Comparison of ENCODE assay signal across 8 cellular contexts in the genomic region with DNA sequence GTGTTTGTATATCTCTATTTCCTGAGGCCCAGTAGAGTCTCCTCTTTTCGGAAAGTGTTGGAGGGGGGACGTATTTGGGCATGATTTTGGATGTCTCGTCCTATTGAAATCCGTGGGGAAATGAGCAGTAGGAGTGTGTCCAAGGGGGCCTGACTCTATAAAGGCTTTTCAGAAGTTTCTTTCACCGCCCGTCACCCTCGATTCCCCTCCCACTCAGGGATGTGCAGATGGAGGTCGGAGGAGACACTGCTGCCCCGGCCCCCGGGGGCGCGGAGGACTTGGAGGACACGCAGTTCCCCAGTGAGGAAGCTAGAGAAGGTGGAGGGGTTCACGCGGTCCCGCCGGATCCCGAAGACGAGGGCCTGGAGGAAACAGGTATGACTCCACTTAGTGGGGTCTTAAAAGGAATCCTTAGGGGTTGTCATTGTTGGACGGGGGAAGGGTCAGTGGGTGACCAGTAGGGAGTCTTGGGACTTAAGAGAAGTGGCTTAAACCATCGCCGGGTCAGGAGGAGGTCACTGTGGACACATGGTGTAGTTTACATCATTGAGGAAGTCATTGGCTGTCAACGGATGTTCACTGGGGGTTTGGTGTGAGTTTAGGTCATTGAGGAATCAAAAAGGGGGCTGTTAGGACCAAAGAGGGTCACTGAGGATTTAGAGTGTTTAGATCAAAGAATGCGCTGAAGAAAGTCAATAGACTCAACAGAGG. TPM values are rescaled to one million over a fixed set of nuclear protein-coding genes. Genes with fewer than 3 reads are reported as not detected.
DNase-seq lines count a peak whose midpoint lies in the region; ATAC-seq, FAIRE-seq and TF ChIP-seq lines count a peak whose summit lies in the region.

No MANE protein-coding gene starts in this region.

- no peaks in the 10 kb centered on the region for H3K9me2 ChIP-seq in OCI-LY1 (ENCODE audit: low read depth, low read length)

- FAIRE-seq in A549 (lab: Jason Lieb, UNC) (no peak), keratinocyte (lab: Jason Lieb, UNC) (peak; percentile 13)

- DNase-seq in A549 (ENCODE audit: low read depth in 1 of 2, low spot score in 1 of 2) (peak in 1 of 2 experiments; percentile 47), ascending aorta (ENCODE audit: low spot score in 2 of 2) (no peak), keratinocyte (ENCODE audit: low read depth, low spot score) (no peak), NCI-H2107 treated with DMSO at 0.1 percent for 48 hours (lab: John Stamatoyannopoulos, UW; ENCODE audit: unreplicated experiment) (no peak)
- peak; percentile 19 for DNase-seq in stimulated activated CD8-positive, alpha-beta memory T cell treated with anti-CD3 and anti-CD28 coated beads, Interleukin-12 subunit alpha, Interleukin-12 subunit beta, amount 100 ng/mL, for 4 hours (ENCODE audit: low read depth)

- H3K4me1 ChIP-seq in A549 (peaks cover 14% of the 10 kb centered on the region; the same call in 2 of the 3 replicates), OCI-LY1 (ENCODE audit: insufficient read depth, low read length, severe bottlenecking) (peaks cover 20% of the 10 kb centered on the region), ascending aorta (peaks cover 0 to 11% of the 10 kb centered on the region in 2 donors), keratinocyte (ENCODE audit: control insufficient read depth, extremely low read depth, insufficient read depth, low read length) (peaks cover 10% of the 10 kb centered on the region)

- 2% methylated on average over 24 of the region's 24 CpGs for WGBS in A549 (ENCODE audit: missing lambda C conversion rate)

- H3K4me3 ChIP-seq in A549 (peak overlapping the region; percentile 94), OCI-LY1 (ENCODE audit: low read depth, low read length, poor library complexity, severe bottlenecking) (peak overlapping the region; percentile 94), ascending aorta (peak overlapping the region; percentile 63 to 72), keratinocyte (ENCODE audit: control insufficient read depth in 2 of 3, extremely low read depth in 1 of 3, insufficient read depth in 2 of 3, low read depth in 1 of 3, low read length in 3 of 3) (peak overlapping the region; percentile 70 to 93 (median 92))

- H3K9ac ChIP-seq in OCI-LY1 (ENCODE audit: low read length) (peak overlapping the region; percentile 94), keratinocyte (ENCODE audit: control insufficient read depth, extremely low read depth, insufficient read depth, low read length) (peak overlapping the region; percentile 86)

- H3K27ac ChIP-seq in A549 (peak overlapping the region; percentile 90 to 96), OCI-LY1 (ENCODE audit: low read depth, low read length, poor library complexity, severe bottlenecking) (peak overlapping the region; percentile 95), ascending aorta (peak overlapping the region; percentile 93 to 95), keratinocyte (ENCODE audit: control insufficient read depth, insufficient read depth, low read length) (peak overlapping the region; percentile 83)

- CTCF ChIA-PET in A549 (lab: Yijun Ruan, JAX), result no interaction called here

- no peak for TF ChIP-seq EP300 in A549 (IDR thresholded peaks at IDR 0.05)

- H3K4me2 ChIP-seq in A549 (peak overlapping the region; percentile 79), OCI-LY1 (ENCODE audit: low read length) (peak overlapping the region; percentile 81), keratinocyte (ENCODE audit: control insufficient read depth, extremely low read depth, insufficient read depth, low read depth, low read length) (peak overlapping the region; percentile 95)

- H3K27me3 ChIP-seq in OCI-LY1 (ENCODE audit: insufficient read depth, low read length), result no peaks in the 10 kb centered on the region
- no peaks in the 10 kb centered on the region for H3K27me3 ChIP-seq in ascending aorta
- no peaks in the 10 kb centered on the region for H3K27me3 ChIP-seq in keratinocyte (ENCODE audit: control insufficient read depth, extremely low read depth, insufficient read depth, low read length)

- ATAC-seq in A549 (peak in 1 of 2 experiments; percentile 0; a peak in 2 of 6 replicates), GM18868 (IDR thresholded peaks at IDR 0.05; ENCODE audit: unreplicated experiment) (peak; percentile 0), GM18519 (IDR thresholded peaks at IDR 0.05; ENCODE audit: low FRiP score, unreplicated experiment) (no peak)

- intact Hi-C loops in ascending aorta (cut with DNase I), result loop anchor here (1.0 to 5.0 kb wide), 3 partner anchors 530 to 907 kb away; partner anchors contain the start of gene WWOX

- H3K9me1 ChIP-seq in keratinocyte (ENCODE audit: control insufficient read depth, extremely low read depth, insufficient read depth, low read length), result no peaks in the 10 kb centered on the region

- H2AFZ ChIP-seq in OCI-LY1 (ENCODE audit: low read length) (no peak overlapping the region), keratinocyte (ENCODE audit: control insufficient read depth, low read length) (peak overlapping the region; percentile 95)

- no peaks in the 10 kb centered on the region for H3F3A ChIP-seq in OCI-LY1 (ENCODE audit: insufficient read depth, low read length)

- TF ChIP-seq POLR2A in A549 (IDR thresholded peaks at IDR 0.05; ENCODE audit: low read length), result no peak

- H3K79me2 ChIP-seq in OCI-LY1 (ENCODE audit: insufficient read depth, low read length), result peaks cover 14% of the 10 kb centered on the region
- H3K79me2 ChIP-seq in keratinocyte (ENCODE audit: control insufficient read depth, insufficient read depth, low read length), result peaks cover 31% of the 10 kb centered on the region

- dilution Hi-C loops in keratinocyte (cut with MboI; ENCODE audit: extremely low pct_ligation_motif_present, low sequenced_read_pairs), result no loop called here

- H3K36me3 ChIP-seq in OCI-LY1 (ENCODE audit: insufficient read depth, low read length) (peaks cover 37% of the 10 kb centered on the region), ascending aorta (peaks cover 9 to 33% of the 10 kb centered on the region in 2 donors), keratinocyte (ENCODE audit: control insufficient read depth in 2 of 2, extremely low read depth in 1 of 2, insufficient read depth in 2 of 2, low read length in 2 of 2) (peaks cover 10 to 17% of the 10 kb centered on the region in 2 experiments)

- TF ChIP-seq RAD21 in A549 (conservative IDR thresholded peaks at IDR 0.05 in 1 of 2, IDR thresholded peaks at IDR 0.05 in 1 of 2), result no peak

- H4K20me1 ChIP-seq in OCI-LY1 (ENCODE audit: insufficient read depth, low read length) (no peaks in the 10 kb centered on the region), keratinocyte (ENCODE audit: control insufficient read depth, extremely low read depth, insufficient read depth, low read length) (no peaks in the 10 kb centered on the region)

- TF ChIP-seq CTCF in A549 (IDR thresholded peaks at IDR 0.05) (no peak), OCI-LY1 (IDR thresholded peaks at IDR 0.05; ENCODE audit: low read length) (no peak), ascending aorta (IDR thresholded peaks at IDR 0.05) (no peak), keratinocyte (optimal IDR thresholded peaks at IDR 0.05 in 1 of 3, IDR thresholded peaks at IDR 0.05 in 1 of 3, conservative IDR thresholded peaks at IDR 0.05 in 1 of 3; ENCODE audit: extremely low read depth in 1 of 3, insufficient read depth in 2 of 3, low read length in 3 of 3) (no peak)

- H3K9me3 ChIP-seq in A549, result no peaks in the 10 kb centered on the region
- no peaks in the 10 kb centered on the region for H3K9me3 ChIP-seq in OCI-LY1 (ENCODE audit: low read length)
- no peaks in the 10 kb centered on the region for H3K9me3 ChIP-seq in ascending aorta
- H3K9me3 ChIP-seq in keratinocyte (ENCODE audit: control insufficient read depth, low read depth, low read length), result no peaks in the 10 kb centered on the region

- POLR2A ChIA-PET in A549 (lab: Yijun Ruan, JAX), result interaction anchor here (1.0 to 2.1 kb wide), 4 partner anchors 13 to 97 kb away, joined by 3 to 14 read pairs (median 5); no protein-coding TSS in a partner anchor

TF ChIP-seq in A549, 52 proteins besides CTCF, POLR2A, EP300 and RAD21 (continues in another document):
- TF ChIP-seq FOSB (CRISPR knock-in tag; IDR thresholded peaks at IDR 0.05) (0 out of 2 replicates have a peak, but pooled peaks have one; percentile 23), TFCP2L1 (CRISPR knock-in tag; IDR thresholded peaks at IDR 0.05) (0 out of 2 replicates have a peak, but pooled peaks have one; percentile 20), KDM1A (IDR thresholded peaks at IDR 0.05; ENCODE audit: low read depth) (no peak), HOXA7 (CRISPR knock-in tag; IDR thresholded peaks at IDR 0.05) (no peak), PHF8 (IDR thresholded peaks at IDR 0.05; ENCODE audit: borderline replicate concordance, low read depth) (peak; percentile 92)

RNA-seq across cellular contexts. Expression of gene MON1B, which starts 0.4 kb away (rescaled TPM):
- polyA plus RNA-seq in A549 (2011; rRNA removed), result 18.0 and 27.2 TPM in 2 replicates
- polyA plus RNA-seq in A549 (2012; cell fraction: cytosol; rRNA removed), result 22.2 and 32.7 TPM in 2 replicates
- 66.3 and 78.8 TPM in 2 replicates for polyA plus RNA-seq in A549 (2012; cell fraction: nucleus; rRNA removed)
- 28.0 to 33.3 TPM (median 32.5 TPM) in 3 replicates for polyA plus RNA-seq in A549 (2017; fragmentation: RNase III; extraction: RNeasy Plus Mini Kit Qiagen cat#74134 plus additional on column Dnase treatment)
- 20.2 and 26.9 TPM in 2 replicates for polyA minus RNA-seq in A549 (2011; rRNA and poly(A)+ RNA removed)
- 31.9 TPM for total RNA-seq in ascending aorta
- 9.1 to 18.3 TPM (median 9.7 TPM) in 3 replicates for polyA plus RNA-seq in keratinocyte
- polyA plus RNA-seq in keratinocyte (2011; ENCODE audit: low read depth), result 10.7 TPM
- polyA plus RNA-seq in keratinocyte (2011; cell fraction: cytosol; rRNA removed), result 10.4 and 11.5 TPM in 2 replicates
- polyA plus RNA-seq in keratinocyte (2011; cell fraction: nucleus; rRNA removed), result 31.0 and 38.3 TPM in 2 replicates
- polyA plus RNA-seq in keratinocyte (2012; ENCODE audit: low replicate concordance), result 11.0 and 19.5 TPM in 2 replicates
- 11.2 to 41.5 TPM (median 14.8 TPM) in 3 replicates for polyA minus RNA-seq in keratinocyte
- 19.4 TPM for polyA minus RNA-seq in keratinocyte (2011; cell fraction: cytosol; rRNA and poly(A)+ RNA removed)
- 14.0 and 14.7 TPM in 2 replicates for polyA minus RNA-seq in keratinocyte (2011; cell fraction: nucleus; rRNA and poly(A)+ RNA removed)

RNA-seq across cellular contexts. Expression of gene SYCE1L, which starts 7.8 kb away (rescaled TPM):
- 0.45 and 1.4 TPM in 2 replicates for polyA plus RNA-seq in A549 (2011; rRNA removed)
- polyA plus RNA-seq in A549 (2012; cell fraction: cytosol; rRNA removed), result 1.4 and 1.6 TPM in 2 replicates
- 2.2 and 2.4 TPM in 2 replicates for polyA plus RNA-seq in A549 (2012; cell fraction: nucleus; rRNA removed)
- polyA plus RNA-seq in A549 (2017; fragmentation: RNase III; extraction: RNeasy Plus Mini Kit Qiagen cat#74134 plus additional on column Dnase treatment), result 5.2 to 8.0 TPM (median 6.6 TPM) in 3 replicates
- 0.68 TPM in 1 of 2 replicates, not detected in the other for polyA minus RNA-seq in A549 (2011; rRNA and poly(A)+ RNA removed)
- not detected for total RNA-seq in ascending aorta
- polyA plus RNA-seq in keratinocyte, result 0.21 to 0.91 TPM (median 0.24 TPM) in 3 replicates
- 0.54 TPM for polyA plus RNA-seq in keratinocyte (2011; ENCODE audit: low read depth)
- not detected in 2 replicates for polyA plus RNA-seq in keratinocyte (2011; cell fraction: cytosol; rRNA removed)
- 0.31 and 0.89 TPM in 2 replicates for polyA plus RNA-seq in keratinocyte (2011; cell fraction: nucleus; rRNA removed)
- 0.56 and 3.9 TPM in 2 replicates for polyA plus RNA-seq in keratinocyte (2012; ENCODE audit: low replicate concordance)
- not detected in 3 replicates for polyA minus RNA-seq in keratinocyte
- polyA minus RNA-seq in keratinocyte (2011; cell fraction: cytosol; rRNA and poly(A)+ RNA removed), result not detected
- not detected in 2 replicates for polyA minus RNA-seq in keratinocyte (2011; cell fraction: nucleus; rRNA and poly(A)+ RNA removed)
